Comparison of ENCODE assay signal across 1 cellular context in genomic region chr10:5002013-5002727, GRCh38.
TF ChIP-seq lines count a peak whose summit lies in the region.

No MANE protein-coding gene starts in this region.

TF ChIP-seq in neural cell, 6 proteins besides CTCF, POLR2A, EP300 and RAD21 (continued from another document):
- no peak for TF ChIP-seq REST (IDR thresholded peaks at IDR 0.05; ENCODE audit: borderline replicate concordance)
